Comparison of ENCODE assay signal across 8 cellular contexts in genomic region chr9:87497604-87498045, GRCh38. TPM values are rescaled to one million over a fixed set of nuclear protein-coding genes. Genes with fewer than 3 reads are reported as not detected.
A peak's percentile ranks its signal among the peaks of the same experiment; 100 is the strongest.
DNase-seq lines count a peak whose midpoint lies in the region; ATAC-seq and TF ChIP-seq lines count a peak whose summit lies in the region.

DAPK1 (plus strand) TSS chr9:87497867; CDS start chr9:87499078, 1,211 bp downstream.

- no peaks in the 10 kb centered on the region for H3K36me3 ChIP-seq in colonic mucosa

- peaks cover 9% of the 10 kb centered on the region for H3K27me3 ChIP-seq in colonic mucosa

- DNase-seq in stimulated activated CD4-positive, alpha-beta T cell treated with anti-CD3 and anti-CD28 coated beads, Interleukin-15, amount 100 ng/mL, for 24 hours: peak; percentile 43
- DNase-seq in stimulated activated CD4-positive, alpha-beta T cell treated with anti-CD3 and anti-CD28 coated beads, Interleukin-12 subunit alpha, Interleukin-12 subunit beta, amount 100 ng/mL, for 4 hours: no peak
- peak; percentile 80 for DNase-seq in OCI-M1 (lab: John Stamatoyannopoulos, UW)
- DNase-seq in colonic mucosa: peak; percentile 68
- DNase-seq in left lobe of liver (ENCODE audit: low spot score): peak; percentile 89
- DNase-seq in stimulated activated naive CD8-positive, alpha-beta T cell treated with anti-CD3 and anti-CD28 coated beads, Interleukin-15, amount 100 ng/mL, for 72 hours: peak; percentile 23 to 25
- no peak for DNase-seq in inferior parietal cortex (ENCODE audit: extremely low spot score)

- H3K27ac Mint-ChIP-seq in stimulated activated naive CD8-positive, alpha-beta T cell treated with anti-CD3 and anti-CD28 coated beads, Interleukin-15, amount 100 ng/mL, for 72 hours: no peak within 1 kb of the TSS

- intact Hi-C loops in colonic mucosa (cut with DNase I): loop anchor here (5.0 to 10.0 kb wide), 2 partner anchors 153 to 160 kb away; no protein-coding TSS in a partner anchor

- H3K4me3 Mint-ChIP-seq in stimulated activated naive CD8-positive, alpha-beta T cell treated with anti-CD3 and anti-CD28 coated beads, Interleukin-15, amount 100 ng/mL, for 72 hours: peak within 1 kb of the TSS; percentile 61 to 73

- H3K9me3 ChIP-seq in colonic mucosa: no peaks in the 10 kb centered on the region

- no peaks in the 10 kb centered on the region for H3K9me3 Mint-ChIP-seq in stimulated activated naive CD8-positive, alpha-beta T cell treated with anti-CD3 and anti-CD28 coated beads, Interleukin-15, amount 100 ng/mL, for 72 hours

- H3K9ac ChIP-seq in colonic mucosa (ENCODE audit: low read depth in 2 of 2, low read length in 2 of 2): peak within 1 kb of the TSS; percentile 61 to 74

- no peak for TF ChIP-seq CTCF in colonic mucosa (IDR thresholded peaks at IDR 0.05)

- peak within 1 kb of the TSS; percentile 70 for H3K4me3 ChIP-seq in colonic mucosa

- H3K4me1 ChIP-seq in colonic mucosa: no peaks in the 10 kb centered on the region

- H3K27me3 Mint-ChIP-seq in stimulated activated naive CD8-positive, alpha-beta T cell treated with anti-CD3 and anti-CD28 coated beads, Interleukin-15, amount 100 ng/mL, for 72 hours: peaks cover 79% of the 10 kb centered on the region

- H3K27ac ChIP-seq in colonic mucosa: peak within 1 kb of the TSS; percentile 52

- peak; percentile 27 for ATAC-seq in HG02885 (IDR thresholded peaks at IDR 0.05; ENCODE audit: poor library complexity, unreplicated experiment)
- peak; percentile 86 for ATAC-seq in left lobe of liver
- peak; percentile 56 for ATAC-seq in stimulated activated naive CD8-positive, alpha-beta T cell treated with anti-CD3 and anti-CD28 coated beads, Interleukin-15, amount 100 ng/mL, for 72 hours

- H3K4me1 Mint-ChIP-seq in stimulated activated naive CD8-positive, alpha-beta T cell treated with anti-CD3 and anti-CD28 coated beads, Interleukin-15, amount 100 ng/mL, for 72 hours: peaks cover 27% of the 10 kb centered on the region

RNA-seq across cellular contexts. Expression of gene DAPK1, which starts in this region (rescaled TPM):
- total RNA-seq in colonic mucosa (10 to 100 TPM in 1 of 2 donors, 1 to 10 TPM in 1; 7.9 to 17.5 TPM), left lobe of liver (58.0 TPM)

Comparison
In these comparisons a context has a peak if more than half of its experiments do, and no peak if none do; other contexts are left out.
1. DNase-seq: peak in stimulated activated CD4-positive, alpha-beta T cell treated with anti-CD3 and anti-CD28 coated beads, Interleukin-15, amount 100 ng/mL, for 24 hours (single experiment), OCI-M1 (single experiment), colonic mucosa (single experiment), left lobe of liver (single experiment) and stimulated activated naive CD8-positive, alpha-beta T cell treated with anti-CD3 and anti-CD28 coated beads, Interleukin-15, amount 100 ng/mL, for 72 hours (2 of 2); none in stimulated activated CD4-positive, alpha-beta T cell treated with anti-CD3 and anti-CD28 coated beads, Interleukin-12 subunit alpha, Interleukin-12 subunit beta, amount 100 ng/mL, for 4 hours (single experiment) and inferior parietal cortex (single experiment).
2. ATAC-seq: peak in every context shown above with its lines; median percentile 86 in left lobe of liver; 56 in stimulated activated naive CD8-positive, alpha-beta T cell treated with anti-CD3 and anti-CD28 coated beads, Interleukin-15, amount 100 ng/mL, for 72 hours; 27 in HG02885.